8 cellular contexts compared by ENCODE assay signal in genomic region chr7:130242198-130243014, GRCh38. TPM values are rescaled to one million over a fixed set of nuclear protein-coding genes. Genes with fewer than 3 reads are reported as not detected.
DNase-seq lines count a peak whose midpoint lies in the region; ATAC-seq and TF ChIP-seq lines count a peak whose summit lies in the region.

No MANE protein-coding gene starts in this region.

- H3K27ac ChIP-seq in PC-9 = no peak overlapping the region
- H3K27ac ChIP-seq in uterus = no peak overlapping the region

- no peak overlapping the region; the same call in 1 of the 2 replicates for H2AFZ ChIP-seq in PC-9

- TF ChIP-seq CTCF in PC-9 (conservative IDR thresholded peaks at IDR 0.05) (peak; percentile 95), fibroblast of villous mesenchyme (IDR thresholded peaks at IDR 0.05; ENCODE audit: insufficient read depth, low read depth, low read length) (peak; percentile 78), uterus (IDR thresholded peaks at IDR 0.05) (peak; percentile 61 to 73 (median 62))

- H3K9me2 ChIP-seq in PC-9 (ENCODE audit: insufficient read depth) = no peaks in the 10 kb centered on the region

- no TSS peak for BruUV-seq in PC-9 (replicated peaks; lab: Mats Ljungman, UMichigan)

- no peaks in the 10 kb centered on the region for H3K27me3 ChIP-seq in PC-9 (ENCODE audit: insufficient read depth, low read depth)
- H3K27me3 ChIP-seq in uterus = no peaks in the 10 kb centered on the region

- H3K9me3 ChIP-seq in PC-9 (ENCODE audit: insufficient read depth, low read depth) = no peaks in the 10 kb centered on the region; the same call in none of the 2 replicates
- no peaks in the 10 kb centered on the region for H3K9me3 ChIP-seq in uterus

- no peak for TF ChIP-seq POLR2A in uterus (IDR thresholded peaks at IDR 0.05)

- ATAC-seq in HG03354 (IDR thresholded peaks at IDR 0.05; ENCODE audit: poor library complexity, severe bottlenecking, unreplicated experiment) (peak; percentile 67), GM21423 (IDR thresholded peaks at IDR 0.05; ENCODE audit: unreplicated experiment) (no peak)

- no peaks in the 10 kb centered on the region for H3F3A ChIP-seq in PC-9 (ENCODE audit: insufficient read depth, low read depth)

- H4K20me1 ChIP-seq in PC-9 (ENCODE audit: insufficient read depth) = no peaks in the 10 kb centered on the region

- no peak overlapping the region for H3K4me2 ChIP-seq in PC-9

- no peaks in the 10 kb centered on the region for H3K79me2 ChIP-seq in PC-9 (ENCODE audit: low read depth)

- no peaks in the 10 kb centered on the region for H3K4me1 ChIP-seq in PC-9 (replicated peaks; ENCODE audit: insufficient read depth)
- no peaks in the 10 kb centered on the region for H3K4me1 ChIP-seq in uterus

- no peaks in the 10 kb centered on the region for H3K36me3 ChIP-seq in PC-9 (ENCODE audit: low read depth)
- no peaks in the 10 kb centered on the region for H3K36me3 ChIP-seq in uterus

- no peak overlapping the region for H3K4me3 ChIP-seq in PC-9
- no peak overlapping the region for H3K4me3 ChIP-seq in fibroblast of villous mesenchyme (ENCODE audit: low read depth, low read length)
- no peak overlapping the region for H3K4me3 ChIP-seq in uterus

- POLR2A ChIA-PET in PC-9 (lab: Charles Lee; ENCODE audit: unreplicated experiment) = no interaction called here

- CTCF ChIA-PET in PC-9 (lab: Charles Lee) = no interaction called here

- intact Hi-C loops in PC-9 (cut with micrococcal nuclease; ENCODE audit: unreplicated experiment) = loop anchor here (1.0 to 10.0 kb wide), 6 partner anchors 114 to 515 kb away; partner anchors contain the start of gene KLHDC10
- intact Hi-C loops in uterus (cut with DNase I; ENCODE audit: low total_unique reads) = no loop called here

- DNase-seq in Daoy (ENCODE audit: low read depth) (peak; percentile 85), PC-9 (peak; percentile 38 to 48), fibroblast of villous mesenchyme (ENCODE audit: low read depth) (peak; percentile 92), pons (ENCODE audit: low spot score) (peak; percentile 35), uterus (peak; percentile 29 to 36)
- DNase-seq in activated T-cell treated with anti-CD3 and anti-CD28 coated beads, Interleukin-2, amount 50 U/mL, for 48 hours = peak; percentile 70 to 76

RNA-seq across cellular contexts. Expression of gene CPA2, which starts 24.3 kb away (rescaled TPM):
- 0.11 TPM in 1 of 2 replicates, not detected in the other for total RNA-seq in Daoy (2014; rRNA removed; shearing (Covaris generic))
- total RNA-seq in PC-9 (2021) = not detected in 2 replicates
- 0.32 TPM in 1 of 2 replicates, not detected in the other for total RNA-seq in fibroblast of villous mesenchyme
- total RNA-seq in uterus = 1 to 10 TPM in 1 of 4 donors, not detected in 3; 1.2 TPM

RNA-seq across cellular contexts. Expression of gene SSMEM1, which starts 34.7 kb away (rescaled TPM):
- total RNA-seq in Daoy (2014; rRNA removed; shearing (Covaris generic)) = not detected in 2 replicates
- total RNA-seq in PC-9 (2021) (not detected in 2 replicates), fibroblast of villous mesenchyme (under 0.01 and 0.43 TPM in 2 replicates), uterus (not detected)

RNA-seq across cellular contexts. Expression of gene TMEM209, which starts 37.2 kb away (rescaled TPM):
- total RNA-seq in Daoy (2014; rRNA removed; shearing (Covaris generic)) = 30.9 and 46.7 TPM in 2 replicates
- total RNA-seq in PC-9 (2021) (20.0 and 30.8 TPM in 2 replicates), fibroblast of villous mesenchyme (16.4 and 16.8 TPM in 2 replicates), uterus (10 to 100 TPM in 3 of 4 donors, 1 to 10 TPM in 1; 7.4 to 22.6 (median 19.4) TPM)

RNA-seq across cellular contexts. Expression of gene CPA4, which starts 50.6 kb away (rescaled TPM):
- total RNA-seq in Daoy (2014; rRNA removed; shearing (Covaris generic)) = 85.6 and 98.8 TPM in 2 replicates
- total RNA-seq in PC-9 (2021) (4.2 and 9.8 TPM in 2 replicates), fibroblast of villous mesenchyme (22.5 and 90.2 TPM in 2 replicates), uterus (1 to 10 TPM in 1 of 4 donors, not detected in 3; 1.3 TPM)

Comparison
In these comparisons a context has a peak if more than half of its experiments do, and no peak if none do; other contexts are left out.
1. DNase-seq: peak in every context shown above with its lines; median percentile 92 in fibroblast of villous mesenchyme; 85 in Daoy; 73 in activated T-cell treated with anti-CD3 and anti-CD28 coated beads, Interleukin-2, amount 50 U/mL, for 48 hours; 43 in PC-9; 35 in pons; 32 in uterus.